25 cellular contexts compared by ENCODE assay signal in genomic region chr2:150742094-150742493, GRCh38.
"Had no signal": no experiment of that assay in that cellular context is flagged by ENCODE, and none has a peak within 500 bp of the region (broad histone marks: within the 10 kb centered on the region; RNA-seq: fewer than 3 reads in every experiment).

No MANE protein-coding gene starts in this region.

- H3K4me3 Mint-ChIP-seq: activated CD4-positive, alpha-beta memory T cell treated with anti-CD3 and anti-CD28 coated beads, Interleukin-2, amount 10 ng/mL, durations not matched to agents 7 days and 5 days; activated naive CD8-positive, alpha-beta T cell treated with anti-CD3 and anti-CD28 coated beads, Interleukin-2, amount 50 U/mL, for 24 hours; activated T-cell treated with anti-CD3 and anti-CD28 coated beads, Interleukin-2, amount 50 U/mL, for 24 hours; nephron had no signal

- H3K9me3 ChIP-seq: esophagus muscularis mucosa, left ventricle myocardium inferior, mucosa of descending colon, right lobe of liver, testis, transverse colon had no signal

- H3K4me1 Mint-ChIP-seq: activated CD4-positive, alpha-beta memory T cell treated with anti-CD3 and anti-CD28 coated beads, Interleukin-2, amount 10 ng/mL, durations not matched to agents 7 days and 5 days; activated naive CD8-positive, alpha-beta T cell treated with anti-CD3 and anti-CD28 coated beads, Interleukin-2, amount 50 U/mL, for 24 hours; nephron had no signal

- H3K27ac ChIP-seq: esophagus muscularis mucosa, left ventricle myocardium inferior, right lobe of liver, testis, transverse colon, VCaP had no signal

- ATAC-seq: activated naive CD8-positive, alpha-beta T cell treated with anti-CD3 and anti-CD28 coated beads, Interleukin-2, amount 50 U/mL, for 24 hours; mucosa of descending colon; right lobe of liver had no signal

- H3K27me3 Mint-ChIP-seq: activated CD4-positive, alpha-beta memory T cell treated with anti-CD3 and anti-CD28 coated beads, Interleukin-2, amount 10 ng/mL, durations not matched to agents 7 days and 5 days; activated naive CD8-positive, alpha-beta T cell treated with anti-CD3 and anti-CD28 coated beads, Interleukin-2, amount 50 U/mL, for 24 hours; activated T-cell treated with anti-CD3 and anti-CD28 coated beads, Interleukin-2, amount 50 U/mL, for 24 hours had no signal

- FAIRE-seq: endothelial cell of umbilical vein, frontal cortex, islet of Langerhans, TTC549 had no signal

- H3K36me3 ChIP-seq: esophagus muscularis mucosa, left ventricle myocardium inferior, right lobe of liver, transverse colon had no signal

- H3K9me3 Mint-ChIP-seq: activated CD4-positive, alpha-beta memory T cell treated with anti-CD3 and anti-CD28 coated beads, Interleukin-2, amount 10 ng/mL, durations not matched to agents 7 days and 5 days; activated T-cell treated with anti-CD3 and anti-CD28 coated beads, Interleukin-2, amount 50 U/mL, for 24 hours; nephron had no signal

- H3K27ac Mint-ChIP-seq: activated CD4-positive, alpha-beta memory T cell treated with anti-CD3 and anti-CD28 coated beads, Interleukin-2, amount 10 ng/mL, durations not matched to agents 7 days and 5 days; activated naive CD8-positive, alpha-beta T cell treated with anti-CD3 and anti-CD28 coated beads, Interleukin-2, amount 50 U/mL, for 24 hours; activated T-cell treated with anti-CD3 and anti-CD28 coated beads, Interleukin-2, amount 50 U/mL, for 24 hours; nephron had no signal

- H3K4me1 ChIP-seq: esophagus muscularis mucosa, left ventricle myocardium inferior, right lobe of liver, testis, transverse colon had no signal

- H3K4me3 ChIP-seq: esophagus muscularis mucosa, left ventricle myocardium inferior, lung, mucosa of descending colon, right lobe of liver, testis, transverse colon had no signal

- H3K27me3 ChIP-seq: esophagus muscularis mucosa, right lobe of liver, testis, transverse colon had no signal

- DNase-seq: activated CD4-positive, alpha-beta memory T cell treated with anti-CD3 and anti-CD28 coated beads, Interleukin-2, amount 10 ng/mL, durations not matched to agents 7 days and 5 days; activated CD4-positive, alpha-beta T cell treated with anti-CD3 and anti-CD28 coated beads for 48 hours; activated CD8-positive, alpha-beta memory T cell treated with anti-CD3 and anti-CD28 coated beads, Interleukin-2, amount 50 U/mL, for 48 hours; activated gamma-delta T cell treated with Interleukin-2 at 50 U/mL for 16 hours; activated naive CD4-positive, alpha-beta T cell treated with anti-CD3 and anti-CD28 coated beads, Interleukin-2, amount 50 U/mL, for 16 hours; activated naive CD8-positive, alpha-beta T cell treated with anti-CD3 and anti-CD28 coated beads, Interleukin-2, amount 50 U/mL, for 24 hours; activated T-cell treated with anti-CD3 and anti-CD28 coated beads, Interleukin-2, amount 50 U/mL, for 24 hours; amygdala; central memory CD4-positive, alpha-beta T cell; left ventricle myocardium inferior; mucosa of descending colon; right lobe of liver; stimulated activated CD4-positive, alpha-beta T cell treated with anti-CD3 and anti-CD28 coated beads, Interleukin-2, amount 100 ng/mL, for 48 hours; stimulated activated naive CD4-positive, alpha-beta T cell treated with Interleukin-2 at 50 U/mL for 16 hours; T-helper 9 cell; testis; transverse colon had no signal
